ENCODE assay signal across 17 cellular contexts in the genomic region with DNA sequence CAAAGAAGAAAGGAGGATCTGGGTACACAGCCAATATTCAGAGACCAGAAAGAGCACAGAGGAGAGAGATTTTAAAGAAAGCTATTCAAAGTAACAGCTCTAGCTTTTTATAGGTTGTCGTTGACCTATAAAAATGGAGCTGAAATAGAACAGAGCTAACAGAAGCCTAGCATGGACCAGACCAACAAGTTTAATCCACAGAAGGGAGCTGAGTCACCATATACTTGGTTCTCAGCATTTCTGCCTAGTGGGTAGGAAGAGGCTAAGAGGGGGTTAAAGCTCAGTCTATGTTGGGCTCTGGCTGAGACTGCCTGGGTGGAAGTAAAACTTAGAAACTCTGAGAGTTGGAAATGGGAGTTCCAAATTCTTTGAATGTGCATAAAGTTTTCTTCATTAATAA.
DNase-seq lines count a peak whose midpoint lies in the region; ATAC-seq and TF ChIP-seq lines count a peak whose summit lies in the region.
"Had no signal": no experiment of that assay in that cellular context is flagged by ENCODE, and none has a peak within 500 bp of the region (broad histone marks: within the 10 kb centered on the region; RNA-seq: fewer than 3 reads in every experiment).

No MANE protein-coding gene starts in this region.

- H4K20me1 ChIP-seq in smooth muscle cell (ENCODE audit: low read depth): no peaks in the 10 kb centered on the region

- no peaks in the 10 kb centered on the region for H3K36me3 Mint-ChIP-seq in brain
- H3K36me3 Mint-ChIP-seq: naive thymus-derived CD8-positive, alpha-beta T cell; stimulated activated effector memory CD8-positive, alpha-beta T cell treated with anti-CD3 and anti-CD28 coated beads, Interleukin-12 subunit alpha, Interleukin-12 subunit beta, amount 100 ng/mL, for 72 hours; type B pancreatic cell had no signal

- H3K27ac Mint-ChIP-seq in brain: peak overlapping the region in 4 of 5 experiments; percentile 42 to 91 (median 45)
- H3K27ac Mint-ChIP-seq: activated CD8-positive, alpha-beta T cell treated with anti-CD3 and anti-CD28 coated beads, Interleukin-2, amount 10 ng/mL, durations not matched to agents 7 days and 5 days; naive thymus-derived CD8-positive, alpha-beta T cell; stimulated activated effector memory CD8-positive, alpha-beta T cell treated with anti-CD3 and anti-CD28 coated beads, Interleukin-12 subunit alpha, Interleukin-12 subunit beta, amount 100 ng/mL, for 72 hours; type B pancreatic cell had no signal

- H3K4me2 ChIP-seq in smooth muscle cell: peak overlapping the region; percentile 66

- H3K4me1 Mint-ChIP-seq in brain: peaks cover 26% of the 10 kb centered on the region
- H3K4me1 Mint-ChIP-seq: naive thymus-derived CD8-positive, alpha-beta T cell; stimulated activated effector memory CD8-positive, alpha-beta T cell treated with anti-CD3 and anti-CD28 coated beads, Interleukin-12 subunit alpha, Interleukin-12 subunit beta, amount 100 ng/mL, for 72 hours had no signal

- H3K4me1 ChIP-seq in left ventricle myocardium inferior (peaks cover 17% of the 10 kb centered on the region), smooth muscle cell (ENCODE audit: low read depth) (no peaks in the 10 kb centered on the region)
- H3K4me1 ChIP-seq: right lobe of liver had no signal

- H3K9me3 ChIP-seq in left ventricle myocardium inferior (replicated peaks) (no peaks in the 10 kb centered on the region), smooth muscle cell (replicated peaks; ENCODE audit: low read depth) (no peaks in the 10 kb centered on the region)
- H3K9me3 ChIP-seq: right lobe of liver had no signal

- peak overlapping the region; percentile 44 for H3K27ac ChIP-seq in left ventricle myocardium inferior (replicated peaks)
- peak overlapping the region; percentile 75 for H3K27ac ChIP-seq in smooth muscle cell (ENCODE audit: low read depth)
- H3K27ac ChIP-seq: right lobe of liver had no signal

- H3K9me3 Mint-ChIP-seq in brain: peaks cover 0 to 13% (median 5%) of the 10 kb centered on the region in 5 experiments
- H3K9me3 Mint-ChIP-seq: type B pancreatic cell had no signal

- no peak overlapping the region for H3K4me3 ChIP-seq in left ventricle myocardium inferior
- no peak overlapping the region for H3K4me3 ChIP-seq in smooth muscle cell
- H3K4me3 ChIP-seq: right lobe of liver had no signal

- no peak overlapping the region for H3K9ac ChIP-seq in smooth muscle cell (ENCODE audit: low read depth)

- 4% methylated on average over 1 of the region's 1 CpG for WGBS in smooth muscle cell (ENCODE audit: low lambda C conversion rate)

- H3K36me3 ChIP-seq in left ventricle myocardium inferior (no peaks in the 10 kb centered on the region), smooth muscle cell (ENCODE audit: low read depth) (no peaks in the 10 kb centered on the region)
- H3K36me3 ChIP-seq: right lobe of liver had no signal

- H3F3A ChIP-seq in smooth muscle cell (ENCODE audit: low read depth): no peaks in the 10 kb centered on the region

- intact Hi-C loops in left ventricle myocardium inferior (cut with micrococcal nuclease): no loop called here

- no peaks in the 10 kb centered on the region for H3K27me3 Mint-ChIP-seq in brain
- H3K27me3 Mint-ChIP-seq: naive thymus-derived CD8-positive, alpha-beta T cell; type B pancreatic cell had no signal

- peak; percentile 19 for DNase-seq in NCI-H1105 treated with DMSO at 0.1 percent for 48 hours (lab: John Stamatoyannopoulos, UW)
- DNase-seq in NCI-H1105 (lab: John Stamatoyannopoulos, UW): no peak
- no peak for DNase-seq in left ventricle myocardium inferior
- DNase-seq in smooth muscle cell (lab: John Stamatoyannopoulos, UW; ENCODE audit: unreplicated experiment): no peak
- DNase-seq in SIG-M5 (lab: John Stamatoyannopoulos, UW): no peak
- no peak for DNase-seq in SHP77 treated with DMSO at 0.1 percent for 48 hours (lab: John Stamatoyannopoulos, UW)
- DNase-seq: activated CD8-positive, alpha-beta T cell treated with anti-CD3 and anti-CD28 coated beads, Interleukin-2, amount 10 ng/mL, durations not matched to agents 7 days and 5 days; activated effector memory CD4-positive, alpha-beta T cell treated with Interleukin-2 at 50 U/mL for 16 hours; left colon; naive thymus-derived CD8-positive, alpha-beta T cell; NCI-H1092 treated with DMSO at 0.1 percent for 48 hours; NCI-H2227 treated with DMSO at 0.1 percent for 48 hours; right lobe of liver had no signal

- no peaks in the 10 kb centered on the region for H3K27me3 ChIP-seq in left ventricle myocardium inferior (ENCODE audit: low read depth)
- no peaks in the 10 kb centered on the region for H3K27me3 ChIP-seq in smooth muscle cell (ENCODE audit: low read depth)
- H3K27me3 ChIP-seq: right lobe of liver had no signal

- TF ChIP-seq CTCF in brain (conservative IDR thresholded peaks at IDR 0.05): no peak
- no peak for TF ChIP-seq CTCF in left ventricle myocardium inferior (IDR thresholded peaks at IDR 0.05; ENCODE audit: borderline replicate concordance)
- TF ChIP-seq CTCF in smooth muscle cell (IDR thresholded peaks at IDR 0.05; ENCODE audit: borderline replicate concordance, insufficient read depth, poor library complexity, severe bottlenecking): no peak

- H3K4me3 Mint-ChIP-seq in brain: peak overlapping the region in 1 of 5 experiments; percentile 55
- H3K4me3 Mint-ChIP-seq: activated CD8-positive, alpha-beta T cell treated with anti-CD3 and anti-CD28 coated beads, Interleukin-2, amount 10 ng/mL, durations not matched to agents 7 days and 5 days; naive thymus-derived CD8-positive, alpha-beta T cell; stimulated activated effector memory CD8-positive, alpha-beta T cell treated with anti-CD3 and anti-CD28 coated beads, Interleukin-12 subunit alpha, Interleukin-12 subunit beta, amount 100 ng/mL, for 72 hours; type B pancreatic cell had no signal

- H3K79me2 ChIP-seq in smooth muscle cell (ENCODE audit: low read depth): no peaks in the 10 kb centered on the region

- H2AFZ ChIP-seq in smooth muscle cell (ENCODE audit: low read depth): peak overlapping the region; percentile 70

- ATAC-seq in GM19328 (IDR thresholded peaks at IDR 0.05; ENCODE audit: unreplicated experiment): no peak
- ATAC-seq: activated CD8-positive, alpha-beta T cell treated with anti-CD3 and anti-CD28 coated beads, Interleukin-2, amount 10 ng/mL, durations not matched to agents 7 days and 5 days; left colon; naive thymus-derived CD8-positive, alpha-beta T cell; right lobe of liver; stimulated activated effector memory CD8-positive, alpha-beta T cell treated with anti-CD3 and anti-CD28 coated beads, Interleukin-12 subunit alpha, Interleukin-12 subunit beta, amount 100 ng/mL, for 72 hours had no signal
